In the genomic region with DNA sequence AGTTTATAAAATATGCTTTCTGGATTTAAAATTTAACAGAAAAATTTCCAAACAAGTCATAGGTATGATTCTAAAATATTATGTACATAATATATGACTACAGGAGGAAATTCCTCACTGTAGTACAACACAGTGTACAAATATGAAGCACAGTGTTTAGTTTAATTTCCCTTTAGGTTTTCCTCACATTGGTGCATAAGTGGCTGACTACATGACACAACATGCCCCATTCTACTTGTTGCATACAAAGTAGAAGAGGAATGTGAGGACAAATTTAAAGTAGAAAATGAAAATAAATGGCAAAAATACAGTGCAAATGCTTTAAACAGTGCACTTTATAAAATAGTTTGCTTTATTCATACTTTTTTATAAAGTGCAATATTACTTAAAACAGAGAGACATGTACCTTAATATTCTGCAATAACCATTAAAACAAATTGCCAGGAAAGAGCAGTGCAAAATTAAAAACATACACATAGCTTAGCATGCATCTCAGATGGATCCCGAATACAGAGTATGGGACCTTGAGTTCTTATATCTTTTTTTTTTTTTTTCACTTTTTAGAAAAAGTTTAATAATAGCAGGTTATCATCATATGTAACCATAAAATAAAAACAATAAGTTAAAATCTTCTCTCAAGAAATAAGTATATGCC, we compare ENCODE assay signal across 19 cellular contexts. TPM values are rescaled to one million over a fixed set of nuclear protein-coding genes. Genes with fewer than 3 reads are reported as not detected.
DNase-seq lines count a peak whose midpoint lies in the region; ATAC-seq, FAIRE-seq and TF ChIP-seq lines count a peak whose summit lies in the region.
"Had no signal": no experiment of that assay in that cellular context is flagged by ENCODE, and none has a peak within 500 bp of the region (broad histone marks: within the 10 kb centered on the region; RNA-seq: fewer than 3 reads in every experiment).

No MANE protein-coding gene starts in this region.

- ATAC-seq in IMR-90 (ENCODE audit: low read depth), result no peak; the same call in 1 of the 2 replicates
- no peak for ATAC-seq in HG03097 (IDR thresholded peaks at IDR 0.05; ENCODE audit: low FRiP score, unreplicated experiment)
- no peak for ATAC-seq in Right ventricle myocardium inferior
- ATAC-seq: HepG2 had no signal

- in situ Hi-C loops in IMR-90 (cut with MboI; ENCODE audit: low sequenced_read_pairs), result no loop called here

- DNase-seq in IMR-90, result peak; percentile 6
- DNase-seq in keratinocyte (ENCODE audit: low read depth, low spot score), result peak; percentile 44
- no peak for DNase-seq in mesothelial cell of epicardium (ENCODE audit: low spot score in 2 of 2, unreplicated experiment in 2 of 2)
- no peak for DNase-seq in Right ventricle myocardium inferior (ENCODE audit: missing footprints)
- DNase-seq: COR-L47, GOT3, MG63, NCI-H1092, NCI-H1694 treated with DMSO at 0.1 percent for 48 hours, NCI-H2107, NCI-H446, NCI-H748 treated with DMSO at 0.1 percent for 48 hours, Right ventricle myocardium superior had no signal

- no peak overlapping the region for H3K23ac ChIP-seq in IMR-90 (ENCODE audit: low read depth, low read length)

- peak overlapping the region in 3 of 5 experiments; percentile 73 to 91 (median 79) for H3K27ac Mint-ChIP-seq in brain
- H3K27ac Mint-ChIP-seq in mesothelial cell of epicardium, result no peak overlapping the region

- H2BK20ac ChIP-seq in IMR-90 (ENCODE audit: low read depth, low read length), result no peak overlapping the region

- no peaks in the 10 kb centered on the region for H3K9me1 ChIP-seq in IMR-90 (ENCODE audit: insufficient read depth, low read length)
- H3K9me1 ChIP-seq in keratinocyte (ENCODE audit: control insufficient read depth, extremely low read depth, insufficient read depth, low read length), result no peaks in the 10 kb centered on the region

- H3K27me3 Mint-ChIP-seq in brain (peaks cover 3% of the 10 kb centered on the region), mesothelial cell of epicardium (ENCODE audit: low read depth) (no peaks in the 10 kb centered on the region)

- WGBS in IMR-90 (ENCODE audit: extremely low coverage in 2 of 2, insufficient read length in 1 of 2), 2 experiments, result no CpG with 5 or more reads among the region's 1 CpG

- H3K36me3 ChIP-seq in IMR-90 (ENCODE audit: control insufficient read depth, insufficient read depth, low read length) (no peaks in the 10 kb centered on the region), keratinocyte (ENCODE audit: control insufficient read depth in 2 of 2, extremely low read depth in 1 of 2, insufficient read depth in 2 of 2, low read length in 2 of 2) (no peaks in the 10 kb centered on the region)
- H3K36me3 ChIP-seq: MG63 had no signal

- no peaks in the 10 kb centered on the region for H3K79me2 ChIP-seq in keratinocyte (ENCODE audit: control insufficient read depth, insufficient read depth, low read length)

- H4K20me1 ChIP-seq in IMR-90 (ENCODE audit: insufficient read depth, low read length), result no peaks in the 10 kb centered on the region
- no peaks in the 10 kb centered on the region for H4K20me1 ChIP-seq in keratinocyte (ENCODE audit: control insufficient read depth, extremely low read depth, insufficient read depth, low read length)

- no peaks in the 10 kb centered on the region for H3K9me3 ChIP-seq in IMR-90 (ENCODE audit: control insufficient read depth, insufficient read depth, low read length)
- no peaks in the 10 kb centered on the region for H3K9me3 ChIP-seq in keratinocyte (ENCODE audit: control insufficient read depth, low read depth, low read length)
- H3K9me3 ChIP-seq: MG63 had no signal

- H4K5ac ChIP-seq in IMR-90 (ENCODE audit: low read depth, low read length), result no peak overlapping the region

- H3K4ac ChIP-seq in IMR-90 (ENCODE audit: low read depth, low read length), result no peak overlapping the region

- intact Hi-C loops in IMR-90 (cut with micrococcal nuclease) (no loop called here), Right ventricle myocardium inferior (cut with DNase I) (no loop called here)

- no peak overlapping the region for H4K8ac ChIP-seq in IMR-90 (ENCODE audit: low read depth in 2 of 2, low read length in 2 of 2)

- H3K4me2 ChIP-seq in IMR-90 (ENCODE audit: low read depth, low read length) (no peak overlapping the region), keratinocyte (ENCODE audit: control insufficient read depth, extremely low read depth, insufficient read depth, low read depth, low read length) (peak overlapping the region; percentile 79)
- H3K4me2 ChIP-seq: KMS-11 had no signal

- peak overlapping the region in 1 of 5 experiments; percentile 66 for H3K4me3 Mint-ChIP-seq in brain
- no peak overlapping the region for H3K4me3 Mint-ChIP-seq in mesothelial cell of epicardium

- BruUV-seq in IMR-90 (replicated peaks; lab: Mats Ljungman, UMichigan), result no TSS peak

- no peak for TF ChIP-seq RAD21 in IMR-90 (IDR thresholded peaks at IDR 0.05; ENCODE audit: low read length)

- H2AK5ac ChIP-seq in IMR-90 (ENCODE audit: low read depth, low read length), result no peak overlapping the region

- H2BK120ac ChIP-seq in IMR-90 (ENCODE audit: low read depth, low read length), result no peak overlapping the region

- no peak overlapping the region for H3K18ac ChIP-seq in IMR-90 (ENCODE audit: low read depth, low read length)

- H4K91ac ChIP-seq in IMR-90 (ENCODE audit: insufficient read depth, low read depth, low read length), result no peak overlapping the region

- H3K9me3 Mint-ChIP-seq in brain, result peaks cover 0 to 3% (median 1%) of the 10 kb centered on the region in 5 experiments
- no peaks in the 10 kb centered on the region for H3K9me3 Mint-ChIP-seq in mesothelial cell of epicardium

- no peaks in the 10 kb centered on the region for H3K79me1 ChIP-seq in IMR-90 (ENCODE audit: low read depth in 1 of 2, low read length in 2 of 2)

- FAIRE-seq in G401.6 (lab: Jason Lieb, UNC) (peak; percentile 53), keratinocyte (lab: Jason Lieb, UNC) (peak; percentile 83)
- FAIRE-seq: HepG2 had no signal

- no peak overlapping the region for H3K56ac ChIP-seq in IMR-90 (ENCODE audit: extremely low read depth, insufficient read depth, low read length)

- no peak overlapping the region for H3K14ac ChIP-seq in IMR-90 (replicated peaks; ENCODE audit: low read depth, low read length)

- TF ChIP-seq CTCF in IMR-90 (conservative IDR thresholded peaks at IDR 0.05; ENCODE audit: low read depth, low read length), result no peak
- no peak for TF ChIP-seq CTCF in brain (conservative IDR thresholded peaks at IDR 0.05)
- TF ChIP-seq CTCF in keratinocyte (optimal IDR thresholded peaks at IDR 0.05 in 1 of 3, IDR thresholded peaks at IDR 0.05 in 1 of 3, conservative IDR thresholded peaks at IDR 0.05 in 1 of 3; ENCODE audit: extremely low read depth in 1 of 3, insufficient read depth in 2 of 3, low read length in 3 of 3), result no peak
- no peak for TF ChIP-seq CTCF in mesothelial cell of epicardium (IDR thresholded peaks at IDR 0.05; ENCODE audit: unreplicated experiment)

- H3K4me3 ChIP-seq in IMR-90 (ENCODE audit: insufficient read depth, low read depth, low read length) (no peak overlapping the region), keratinocyte (ENCODE audit: control insufficient read depth in 2 of 3, extremely low read depth in 1 of 3, insufficient read depth in 2 of 3, low read depth in 1 of 3, low read length in 3 of 3) (peak overlapping the region in 2 of 3 experiments; percentile 11 to 63)
- H3K4me3 ChIP-seq: MG63, SK-N-MC had no signal

- H3K27me3 ChIP-seq in IMR-90 (ENCODE audit: control insufficient read depth, insufficient read depth, low read length) (no peaks in the 10 kb centered on the region), keratinocyte (ENCODE audit: control insufficient read depth, extremely low read depth, insufficient read depth, low read length) (no peaks in the 10 kb centered on the region)
- H3K27me3 ChIP-seq: MG63 had no signal

- CTCF ChIA-PET in IMR-90 (lab: Yijun Ruan, JAX), result interaction anchor here (0.6 kb wide), 1 partner anchor 940 kb away, joined by 3 read pairs; no protein-coding TSS in a partner anchor

- H2AK9ac ChIP-seq in IMR-90 (replicated peaks; ENCODE audit: low read depth, low read length, poor library complexity), result no peak overlapping the region

- H3K9ac ChIP-seq in IMR-90 (ENCODE audit: low read depth, low read length) (no peak overlapping the region), keratinocyte (ENCODE audit: control insufficient read depth, extremely low read depth, insufficient read depth, low read length) (no peak overlapping the region)
- H3K9ac ChIP-seq: KMS-11 had no signal

- POLR2A ChIA-PET in IMR-90 (lab: Charles Lee; ENCODE audit: unreplicated experiment), result interaction anchor here (0.7 kb wide), 1 partner anchor 14 kb away, joined by 5 read pairs; no protein-coding TSS in a partner anchor

- H2BK5ac ChIP-seq in IMR-90 (ENCODE audit: low read depth, low read length, poor library complexity, severe bottlenecking), result no peak overlapping the region

- no peak for TF ChIP-seq POLR2A in IMR-90 (IDR thresholded peaks at IDR 0.05; ENCODE audit: low read depth, low read length)

- peaks cover 42% of the 10 kb centered on the region for H3K4me1 Mint-ChIP-seq in brain
- peaks cover 16% of the 10 kb centered on the region for H3K4me1 Mint-ChIP-seq in mesothelial cell of epicardium

- H3K27ac ChIP-seq in IMR-90 (ENCODE audit: insufficient read depth, low read length) (no peak overlapping the region), keratinocyte (ENCODE audit: control insufficient read depth, insufficient read depth, low read length) (peak overlapping the region; percentile 32)
- H3K27ac ChIP-seq: KMS-11, SK-N-MC had no signal

- no peak overlapping the region for H2BK15ac ChIP-seq in IMR-90 (ENCODE audit: low read depth, low read length)

- H3K4me1 ChIP-seq in IMR-90 (ENCODE audit: control insufficient read depth, insufficient read depth, low read length) (peaks cover 7% of the 10 kb centered on the region), keratinocyte (ENCODE audit: control insufficient read depth, extremely low read depth, insufficient read depth, low read length) (peaks cover 19% of the 10 kb centered on the region)

- H2AFZ ChIP-seq in IMR-90 (replicated peaks; ENCODE audit: low read length, poor library complexity) (no peak overlapping the region), keratinocyte (ENCODE audit: control insufficient read depth, low read length) (no peak overlapping the region)

- dilution Hi-C loops in IMR-90 (cut with HindIII; ENCODE audit: low sequenced_read_pairs, unreplicated experiment), result no loop called here
- dilution Hi-C loops in keratinocyte (cut with MboI; ENCODE audit: extremely low pct_ligation_motif_present, low sequenced_read_pairs), result no loop called here

- H3K36me3 Mint-ChIP-seq in brain (peaks cover 27% of the 10 kb centered on the region), mesothelial cell of epicardium (peaks cover 11% of the 10 kb centered on the region)

RNA-seq across cellular contexts. Expression of a gene that starts 54.8 kb away (rescaled TPM):
- total RNA-seq in IMR-90 (2012; rRNA removed) (16.1 and 18.1 TPM in 2 replicates), mesothelial cell of epicardium (46.0 to 56.5 TPM (median 48.9 TPM) in 3 replicates), Right ventricle myocardium inferior (67.5 TPM)
- polyA plus RNA-seq in IMR-90 (2012; rRNA removed) (35.3 and 42.6 TPM in 2 replicates), brain (ENCODE audit: insufficient read depth, low read depth, low replicate concordance) (63.5 TPM), keratinocyte (15.1 to 42.2 TPM (median 21.4 TPM) in 3 replicates)
- polyA plus RNA-seq in IMR-90 (2012; cell fraction: cytosol; rRNA removed), result 26.9 and 28.3 TPM in 2 replicates
- polyA plus RNA-seq in IMR-90 (2012; cell fraction: nucleus; rRNA removed; ENCODE audit: low replicate concordance), result 30.5 and 31.5 TPM in 2 replicates
- 15.9 TPM for polyA plus RNA-seq in keratinocyte (2011; ENCODE audit: low read depth)
- polyA plus RNA-seq in keratinocyte (2011; cell fraction: cytosol; rRNA removed), result 36.9 and 45.8 TPM in 2 replicates
- polyA plus RNA-seq in keratinocyte (2011; cell fraction: nucleus; rRNA removed), result 22.8 and 32.2 TPM in 2 replicates
- polyA plus RNA-seq in keratinocyte (2012; ENCODE audit: low replicate concordance), result 15.3 and 31.8 TPM in 2 replicates
- polyA minus RNA-seq in keratinocyte, result 53.7 to 71.5 TPM (median 57.7 TPM) in 3 replicates
- polyA minus RNA-seq in keratinocyte (2011; cell fraction: cytosol; rRNA and poly(A)+ RNA removed), result 68.7 TPM
- 20.9 and 50.6 TPM in 2 replicates for polyA minus RNA-seq in keratinocyte (2011; cell fraction: nucleus; rRNA and poly(A)+ RNA removed)

Comparison
In these comparisons a context has a peak if more than half of its experiments do, and no peak if none do; other contexts are left out.
1. DNase-seq: peak in IMR-90 (single experiment) and keratinocyte (single experiment); none in mesothelial cell of epicardium (0 of 2) and Right ventricle myocardium inferior (single experiment).